ENCODE assay signal across 1 cellular context in the genomic region with DNA sequence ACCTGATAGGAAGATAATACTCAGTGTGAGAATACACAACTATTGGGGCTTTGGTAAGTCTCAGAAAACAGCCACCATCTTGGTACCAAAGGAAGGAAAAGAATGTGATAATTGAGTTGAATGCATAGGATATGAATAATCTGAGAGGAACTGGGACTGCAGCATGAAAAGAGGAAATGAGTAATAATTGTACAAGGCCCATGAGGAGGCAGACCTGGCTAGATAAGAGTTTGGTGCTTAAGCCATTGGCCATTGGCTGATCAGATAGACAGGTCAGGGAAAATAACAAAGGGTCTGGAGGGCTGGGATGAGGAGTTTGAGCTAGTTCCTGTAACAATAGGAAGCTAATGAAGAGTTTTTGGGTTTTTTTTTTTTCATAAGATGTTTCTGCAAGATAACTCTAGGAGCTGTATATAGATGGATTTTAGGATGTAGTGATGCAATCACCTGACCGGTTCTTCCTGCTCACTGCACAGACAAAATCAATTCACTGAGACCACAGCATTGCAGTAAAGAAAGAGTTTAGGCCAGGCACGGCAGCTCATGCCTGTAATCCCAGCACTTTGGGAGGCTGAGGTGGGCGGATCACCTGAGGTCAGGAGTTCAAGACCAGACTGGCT.
TF ChIP-seq lines count a peak whose summit lies in the region.

No MANE protein-coding gene starts in this region.

TF ChIP-seq in K562, 482 proteins besides CTCF, POLR2A, EP300 and RAD21 (continued from another document):
- TF ChIP-seq, protein P1, sequence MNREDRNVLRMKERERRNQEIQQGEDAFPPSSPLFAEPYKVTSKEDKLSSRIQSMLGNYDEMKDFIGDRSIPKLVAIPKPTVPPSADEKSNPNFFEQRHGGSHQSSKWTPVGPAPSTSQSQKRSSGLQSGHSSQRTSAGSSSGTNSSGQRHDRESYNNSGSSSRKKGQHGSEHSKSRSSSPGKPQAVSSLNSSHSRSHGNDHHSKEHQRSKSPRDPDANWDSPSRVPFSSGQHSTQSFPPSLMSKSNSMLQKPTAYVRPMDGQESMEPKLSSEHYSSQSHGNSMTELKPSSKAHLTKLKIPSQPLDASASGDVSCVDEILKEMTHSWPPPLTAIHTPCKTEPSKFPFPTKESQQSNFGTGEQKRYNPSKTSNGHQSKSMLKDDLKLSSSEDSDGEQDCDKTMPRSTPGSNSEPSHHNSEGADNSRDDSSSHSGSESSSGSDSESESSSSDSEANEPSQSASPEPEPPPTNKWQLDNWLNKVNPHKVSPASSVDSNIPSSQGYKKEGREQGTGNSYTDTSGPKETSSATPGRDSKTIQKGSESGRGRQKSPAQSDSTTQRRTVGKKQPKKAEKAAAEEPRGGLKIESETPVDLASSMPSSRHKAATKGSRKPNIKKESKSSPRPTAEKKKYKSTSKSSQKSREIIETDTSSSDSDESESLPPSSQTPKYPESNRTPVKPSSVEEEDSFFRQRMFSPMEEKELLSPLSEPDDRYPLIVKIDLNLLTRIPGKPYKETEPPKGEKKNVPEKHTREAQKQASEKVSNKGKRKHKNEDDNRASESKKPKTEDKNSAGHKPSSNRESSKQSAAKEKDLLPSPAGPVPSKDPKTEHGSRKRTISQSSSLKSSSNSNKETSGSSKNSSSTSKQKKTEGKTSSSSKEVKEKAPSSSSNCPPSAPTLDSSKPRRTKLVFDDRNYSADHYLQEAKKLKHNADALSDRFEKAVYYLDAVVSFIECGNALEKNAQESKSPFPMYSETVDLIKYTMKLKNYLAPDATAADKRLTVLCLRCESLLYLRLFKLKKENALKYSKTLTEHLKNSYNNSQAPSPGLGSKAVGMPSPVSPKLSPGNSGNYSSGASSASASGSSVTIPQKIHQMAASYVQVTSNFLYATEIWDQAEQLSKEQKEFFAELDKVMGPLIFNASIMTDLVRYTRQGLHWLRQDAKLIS (CRISPR knock-in tag; IDR thresholded peaks at IDR 0.05): no peak
- TF ChIP-seq HLTF (IDR thresholded peaks at IDR 0.05) (no peak), ELK3 (CRISPR knock-in tag; IDR thresholded peaks at IDR 0.05) (no peak), RBM34 (IDR thresholded peaks at IDR 0.05; ENCODE audit: borderline replicate concordance, insufficient read depth, low read length) (no peak), ZBTB1 (CRISPR knock-in tag; IDR thresholded peaks at IDR 0.05; ENCODE audit: borderline replicate concordance, low read depth) (no peak), ID3 (CRISPR knock-in tag; IDR thresholded peaks at IDR 0.05) (no peak), ID3 (tag; IDR thresholded peaks at IDR 0.05) (no peak), E2F8 (IDR thresholded peaks at IDR 0.05; ENCODE audit: low read depth, partially characterized antibody) (no peak)
- TF ChIP-seq, protein P2, sequence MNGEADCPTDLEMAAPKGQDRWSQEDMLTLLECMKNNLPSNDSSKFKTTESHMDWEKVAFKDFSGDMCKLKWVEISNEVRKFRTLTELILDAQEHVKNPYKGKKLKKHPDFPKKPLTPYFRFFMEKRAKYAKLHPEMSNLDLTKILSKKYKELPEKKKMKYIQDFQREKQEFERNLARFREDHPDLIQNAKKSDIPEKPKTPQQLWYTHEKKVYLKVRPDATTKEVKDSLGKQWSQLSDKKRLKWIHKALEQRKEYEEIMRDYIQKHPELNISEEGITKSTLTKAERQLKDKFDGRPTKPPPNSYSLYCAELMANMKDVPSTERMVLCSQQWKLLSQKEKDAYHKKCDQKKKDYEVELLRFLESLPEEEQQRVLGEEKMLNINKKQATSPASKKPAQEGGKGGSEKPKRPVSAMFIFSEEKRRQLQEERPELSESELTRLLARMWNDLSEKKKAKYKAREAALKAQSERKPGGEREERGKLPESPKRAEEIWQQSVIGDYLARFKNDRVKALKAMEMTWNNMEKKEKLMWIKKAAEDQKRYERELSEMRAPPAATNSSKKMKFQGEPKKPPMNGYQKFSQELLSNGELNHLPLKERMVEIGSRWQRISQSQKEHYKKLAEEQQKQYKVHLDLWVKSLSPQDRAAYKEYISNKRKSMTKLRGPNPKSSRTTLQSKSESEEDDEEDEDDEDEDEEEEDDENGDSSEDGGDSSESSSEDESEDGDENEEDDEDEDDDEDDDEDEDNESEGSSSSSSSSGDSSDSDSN (IDR thresholded peaks at IDR 0.05; ENCODE audit: borderline replicate concordance in 1 of 2, low read depth in 2 of 2, low read length in 2 of 2): no peak
- TF ChIP-seq, protein P3, sequence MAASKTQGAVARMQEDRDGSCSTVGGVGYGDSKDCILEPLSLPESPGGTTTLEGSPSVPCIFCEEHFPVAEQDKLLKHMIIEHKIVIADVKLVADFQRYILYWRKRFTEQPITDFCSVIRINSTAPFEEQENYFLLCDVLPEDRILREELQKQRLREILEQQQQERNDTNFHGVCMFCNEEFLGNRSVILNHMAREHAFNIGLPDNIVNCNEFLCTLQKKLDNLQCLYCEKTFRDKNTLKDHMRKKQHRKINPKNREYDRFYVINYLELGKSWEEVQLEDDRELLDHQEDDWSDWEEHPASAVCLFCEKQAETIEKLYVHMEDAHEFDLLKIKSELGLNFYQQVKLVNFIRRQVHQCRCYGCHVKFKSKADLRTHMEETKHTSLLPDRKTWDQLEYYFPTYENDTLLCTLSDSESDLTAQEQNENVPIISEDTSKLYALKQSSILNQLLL (CRISPR knock-in tag; IDR thresholded peaks at IDR 0.05; ENCODE audit: borderline replicate concordance): no peak
- TF ChIP-seq, protein P4, sequence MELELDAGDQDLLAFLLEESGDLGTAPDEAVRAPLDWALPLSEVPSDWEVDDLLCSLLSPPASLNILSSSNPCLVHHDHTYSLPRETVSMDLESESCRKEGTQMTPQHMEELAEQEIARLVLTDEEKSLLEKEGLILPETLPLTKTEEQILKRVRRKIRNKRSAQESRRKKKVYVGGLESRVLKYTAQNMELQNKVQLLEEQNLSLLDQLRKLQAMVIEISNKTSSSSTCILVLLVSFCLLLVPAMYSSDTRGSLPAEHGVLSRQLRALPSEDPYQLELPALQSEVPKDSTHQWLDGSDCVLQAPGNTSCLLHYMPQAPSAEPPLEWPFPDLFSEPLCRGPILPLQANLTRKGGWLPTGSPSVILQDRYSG (tag; conservative IDR thresholded peaks at IDR 0.05; ENCODE audit: low read depth): no peak
- TF ChIP-seq, protein P5, sequence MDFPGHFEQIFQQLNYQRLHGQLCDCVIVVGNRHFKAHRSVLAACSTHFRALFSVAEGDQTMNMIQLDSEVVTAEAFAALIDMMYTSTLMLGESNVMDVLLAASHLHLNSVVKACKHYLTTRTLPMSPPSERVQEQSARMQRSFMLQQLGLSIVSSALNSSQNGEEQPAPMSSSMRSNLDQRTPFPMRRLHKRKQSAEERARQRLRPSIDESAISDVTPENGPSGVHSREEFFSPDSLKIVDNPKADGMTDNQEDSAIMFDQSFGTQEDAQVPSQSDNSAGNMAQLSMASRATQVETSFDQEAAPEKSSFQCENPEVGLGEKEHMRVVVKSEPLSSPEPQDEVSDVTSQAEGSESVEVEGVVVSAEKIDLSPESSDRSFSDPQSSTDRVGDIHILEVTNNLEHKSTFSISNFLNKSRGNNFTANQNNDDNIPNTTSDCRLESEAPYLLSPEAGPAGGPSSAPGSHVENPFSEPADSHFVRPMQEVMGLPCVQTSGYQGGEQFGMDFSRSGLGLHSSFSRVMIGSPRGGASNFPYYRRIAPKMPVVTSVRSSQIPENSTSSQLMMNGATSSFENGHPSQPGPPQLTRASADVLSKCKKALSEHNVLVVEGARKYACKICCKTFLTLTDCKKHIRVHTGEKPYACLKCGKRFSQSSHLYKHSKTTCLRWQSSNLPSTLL (IDR thresholded peaks at IDR 0.05): no peak
- TF ChIP-seq, protein P6, sequence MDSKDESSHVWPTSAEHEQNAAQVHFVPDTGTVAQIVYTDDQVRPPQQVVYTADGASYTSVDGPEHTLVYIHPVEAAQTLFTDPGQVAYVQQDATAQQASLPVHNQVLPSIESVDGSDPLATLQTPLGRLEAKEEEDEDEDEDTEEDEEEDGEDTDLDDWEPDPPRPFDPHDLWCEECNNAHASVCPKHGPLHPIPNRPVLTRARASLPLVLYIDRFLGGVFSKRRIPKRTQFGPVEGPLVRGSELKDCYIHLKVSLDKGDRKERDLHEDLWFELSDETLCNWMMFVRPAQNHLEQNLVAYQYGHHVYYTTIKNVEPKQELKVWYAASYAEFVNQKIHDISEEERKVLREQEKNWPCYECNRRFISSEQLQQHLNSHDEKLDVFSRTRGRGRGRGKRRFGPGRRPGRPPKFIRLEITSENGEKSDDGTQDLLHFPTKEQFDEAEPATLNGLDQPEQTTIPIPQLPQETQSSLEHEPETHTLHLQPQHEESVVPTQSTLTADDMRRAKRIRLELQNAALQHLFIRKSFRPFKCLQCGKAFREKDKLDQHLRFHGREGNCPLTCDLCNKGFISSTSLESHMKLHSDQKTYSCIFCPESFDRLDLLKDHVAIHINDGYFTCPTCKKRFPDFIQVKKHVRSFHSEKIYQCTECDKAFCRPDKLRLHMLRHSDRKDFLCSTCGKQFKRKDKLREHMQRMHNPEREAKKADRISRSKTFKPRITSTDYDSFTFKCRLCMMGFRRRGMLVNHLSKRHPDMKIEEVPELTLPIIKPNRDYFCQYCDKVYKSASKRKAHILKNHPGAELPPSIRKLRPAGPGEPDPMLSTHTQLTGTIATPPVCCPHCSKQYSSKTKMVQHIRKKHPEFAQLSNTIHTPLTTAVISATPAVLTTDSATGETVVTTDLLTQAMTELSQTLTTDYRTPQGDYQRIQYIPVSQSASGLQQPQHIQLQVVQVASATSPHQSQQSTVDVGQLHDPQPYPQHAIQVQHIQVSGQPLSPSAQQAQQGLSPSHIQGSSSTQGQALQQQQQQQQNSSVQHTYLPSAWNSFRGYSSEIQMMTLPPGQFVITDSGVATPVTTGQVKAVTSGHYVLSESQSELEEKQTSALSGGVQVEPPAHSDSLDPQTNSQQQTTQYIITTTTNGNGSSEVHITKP (IDR thresholded peaks at IDR 0.05; ENCODE audit: partially characterized antibody): no peak
